ENCODE assay signal across 19 cellular contexts in genomic region chr12:51932218-51933076, GRCh38. TPM values are rescaled to one million over a fixed set of nuclear protein-coding genes. Genes with fewer than 3 reads are reported as not detected.
"Had no signal": no experiment of that assay in that cellular context is flagged by ENCODE, and none has a peak within 500 bp of the region (broad histone marks: within the 10 kb centered on the region; RNA-seq: fewer than 3 reads in every experiment).

No MANE protein-coding gene starts in this region.

- H3K27ac ChIP-seq: epithelial cell of prostate, hepatocyte, sigmoid colon, suprapubic skin, upper lobe of left lung, WERI-Rb-1 had no signal

- ATAC-seq: activated CD4-positive, alpha-beta T cell treated with anti-CD3 and anti-CD28 coated beads for 36 hours; activated CD8-positive, alpha-beta T cell treated with anti-CD3 and anti-CD28 coated beads for 36 hours had no signal

- H3K9me3 Mint-ChIP-seq: activated CD8-positive, alpha-beta T cell treated with anti-CD3 and anti-CD28 coated beads for 36 hours; central memory CD8-positive, alpha-beta T cell; naive B cell had no signal

- H3K27me3 ChIP-seq: hepatocyte, sigmoid colon, suprapubic skin, upper lobe of left lung had no signal

- H3K27me3 Mint-ChIP-seq: activated CD8-positive, alpha-beta T cell treated with anti-CD3 and anti-CD28 coated beads for 36 hours; central memory CD8-positive, alpha-beta T cell had no signal

- H3K4me1 ChIP-seq: sigmoid colon had no signal

- H3K4me3 Mint-ChIP-seq: activated CD4-positive, alpha-beta T cell treated with anti-CD3 and anti-CD28 coated beads for 36 hours; activated CD8-positive, alpha-beta T cell treated with anti-CD3 and anti-CD28 coated beads for 36 hours; central memory CD8-positive, alpha-beta T cell; naive B cell had no signal

- H3K9me3 ChIP-seq: sigmoid colon, suprapubic skin, upper lobe of left lung had no signal

- H3K36me3 ChIP-seq: sigmoid colon, suprapubic skin, upper lobe of left lung, WERI-Rb-1 had no signal

- H3K4me1 Mint-ChIP-seq: activated CD4-positive, alpha-beta T cell treated with anti-CD3 and anti-CD28 coated beads for 36 hours; central memory CD8-positive, alpha-beta T cell had no signal

- DNase-seq: activated CD4-positive, alpha-beta T cell treated with anti-CD3 and anti-CD28 coated beads for 36 hours; activated CD8-positive, alpha-beta memory T cell treated with anti-CD3 and anti-CD28 coated beads, Interleukin-2, amount 50 U/mL, for 48 hours; activated CD8-positive, alpha-beta T cell treated with anti-CD3 and anti-CD28 coated beads for 36 hours; activated naive CD4-positive, alpha-beta T cell; cortex of kidney; effector CD8-positive, alpha-beta T cell; kidney; naive B cell; sigmoid colon; stimulated activated CD4-positive, alpha-beta T cell treated with anti-CD3 and anti-CD28 coated beads, Interleukin-12 subunit alpha, Interleukin-12 subunit beta, amount 100 ng/mL, for 4 hours; stimulated activated naive CD4-positive, alpha-beta T cell treated with Interleukin-2 at 50 U/mL for 16 hours; T-helper 1 cell; upper lobe of left lung; WERI-Rb-1 had no signal

- H3K36me3 Mint-ChIP-seq: naive B cell had no signal

- H3K27ac Mint-ChIP-seq: activated CD4-positive, alpha-beta T cell treated with anti-CD3 and anti-CD28 coated beads for 36 hours; activated CD8-positive, alpha-beta T cell treated with anti-CD3 and anti-CD28 coated beads for 36 hours had no signal

- H3K4me3 ChIP-seq: hepatocyte, sigmoid colon, suprapubic skin, upper lobe of left lung had no signal

RNA-seq across cellular contexts. Expression of gene ACVRL1, which starts 25.1 kb away (rescaled TPM):
- total RNA-seq: activated CD4-positive, alpha-beta T cell treated with anti-CD3 and anti-CD28 coated beads for 36 hours; activated CD8-positive, alpha-beta T cell treated with anti-CD3 and anti-CD28 coated beads for 36 hours had no signal

RNA-seq across cellular contexts. Expression of gene ANKRD33, which starts 44.5 kb away (rescaled TPM):
- total RNA-seq: activated CD4-positive, alpha-beta T cell treated with anti-CD3 and anti-CD28 coated beads for 36 hours; activated CD8-positive, alpha-beta T cell treated with anti-CD3 and anti-CD28 coated beads for 36 hours; hepatocyte; kidney; lung microvascular endothelial cell; sigmoid colon; suprapubic skin; upper lobe of left lung had no signal
